ENCODE assay signal across 23 cellular contexts in the genomic region with DNA sequence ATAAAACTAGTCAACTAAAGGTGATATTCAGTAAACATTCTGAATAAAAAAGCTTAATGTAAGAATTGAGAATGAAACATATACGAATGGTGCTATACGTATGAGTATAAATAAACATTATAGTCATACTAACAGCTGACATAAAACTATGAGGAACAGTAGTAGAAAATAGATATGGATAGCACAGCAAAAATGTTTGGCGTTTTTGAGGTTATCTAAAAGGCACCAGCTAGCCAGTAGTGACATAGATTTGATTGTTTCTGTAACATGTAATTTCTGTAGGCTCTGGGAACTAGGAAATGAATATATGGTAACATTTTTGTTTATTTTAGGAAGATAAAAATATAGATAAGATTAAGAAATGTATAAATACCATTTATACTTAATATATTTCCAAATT.
DNase-seq lines count a peak whose midpoint lies in the region; ATAC-seq and TF ChIP-seq lines count a peak whose summit lies in the region.
"Had no signal": no experiment of that assay in that cellular context is flagged by ENCODE, and none has a peak within 500 bp of the region (broad histone marks: within the 10 kb centered on the region; RNA-seq: fewer than 3 reads in every experiment).

No MANE protein-coding gene starts in this region.

- H3K27ac ChIP-seq in brain microvascular endothelial cell, result peak overlapping the region; percentile 22
- H3K27ac ChIP-seq: A549; BLaER1 treated with 17β-estradiol and CSF1 and Interleukin-3, amounts not matched to agents 10 nM and 100 nM had no signal

- in situ Hi-C loops in brain microvascular endothelial cell (cut with HindIII; ENCODE audit: low pct_ligation_motif_present, low sequenced_read_pairs), result no loop called here

- peak overlapping the region; percentile 3 for H3K27ac Mint-ChIP-seq in osteocyte (ENCODE audit: unreplicated experiment)
- H3K27ac Mint-ChIP-seq: CD14-positive monocyte; CD4-positive, alpha-beta T cell; GM23338; H9; HFFc6 had no signal

- peaks cover 43% of the 10 kb centered on the region for H3K4me1 Mint-ChIP-seq in osteocyte (ENCODE audit: unreplicated experiment)
- H3K4me1 Mint-ChIP-seq: CD14-positive monocyte had no signal

- H3K36me3 Mint-ChIP-seq in osteocyte (ENCODE audit: unreplicated experiment), result peaks cover 17% of the 10 kb centered on the region
- H3K36me3 Mint-ChIP-seq: CD14-positive monocyte had no signal

- TF ChIP-seq CTCF in brain microvascular endothelial cell (IDR thresholded peaks at IDR 0.05; ENCODE audit: low read depth, low read length, missing control alignments), result no peak
- TF ChIP-seq CTCF in fibroblast of the aortic adventitia (IDR thresholded peaks at IDR 0.05; ENCODE audit: insufficient read depth, low read length), result no peak
- TF ChIP-seq CTCF in osteocyte (IDR thresholded peaks at IDR 0.05), result no peak

- no peak overlapping the region for H3K4me3 Mint-ChIP-seq in osteocyte (ENCODE audit: unreplicated experiment)
- H3K4me3 Mint-ChIP-seq: CD14-positive monocyte; CD4-positive, alpha-beta T cell; CD8-positive, alpha-beta memory T cell; GM23338; H9; HFFc6 had no signal

- ATAC-seq in HG03521 (IDR thresholded peaks at IDR 0.05; ENCODE audit: unreplicated experiment) (no peak), GM19395 (IDR thresholded peaks at IDR 0.05; ENCODE audit: unreplicated experiment) (no peak), HG03520 (IDR thresholded peaks at IDR 0.05; ENCODE audit: unreplicated experiment) (no peak)
- ATAC-seq: A549, GM12878, GM23338 had no signal

- no peaks in the 10 kb centered on the region for H3K27me3 Mint-ChIP-seq in osteocyte (ENCODE audit: unreplicated experiment)
- H3K27me3 Mint-ChIP-seq: CD4-positive, alpha-beta T cell; CD8-positive, alpha-beta memory T cell had no signal

- H3K4me3 ChIP-seq in brain microvascular endothelial cell (ENCODE audit: low read depth, low read length) (no peak overlapping the region), fibroblast of the aortic adventitia (ENCODE audit: low read depth, low read length) (no peak overlapping the region)
- H3K4me3 ChIP-seq: A549; BLaER1 treated with 17β-estradiol and CSF1 and Interleukin-3, amounts not matched to agents 10 nM and 100 nM; GM12878; GM23338 had no signal

- no peaks in the 10 kb centered on the region for H3K27me3 ChIP-seq in brain microvascular endothelial cell (replicated peaks)
- H3K27me3 ChIP-seq: BE2C; BLaER1 treated with 17β-estradiol and CSF1 and Interleukin-3, amounts not matched to agents 10 nM and 100 nM had no signal

- peak; percentile 55 for DNase-seq in brain microvascular endothelial cell
- DNase-seq in fibroblast of the aortic adventitia (ENCODE audit: low read depth), result peak; percentile 15
- DNase-seq in osteocyte (ENCODE audit: extremely low spot score, unreplicated experiment), result no peak
- DNase-seq: 8988T; ACHN; AML-193; BE2C; CD4-positive, alpha-beta T cell; CD8-positive, alpha-beta memory T cell; DMS 273 treated with DMSO at 0.1 percent for 48 hours; DMS79; EL; GDM1; H9; HFFc6 had no signal

- no peaks in the 10 kb centered on the region for H3K9me3 Mint-ChIP-seq in osteocyte (ENCODE audit: unreplicated experiment)
- H3K9me3 Mint-ChIP-seq: CD14-positive monocyte; CD4-positive, alpha-beta T cell; CD8-positive, alpha-beta memory T cell; GM23338; H9; HFFc6 had no signal

- H3K36me3 ChIP-seq in brain microvascular endothelial cell (replicated peaks), result no peaks in the 10 kb centered on the region
- H3K36me3 ChIP-seq: BE2C had no signal
